Comparison of ENCODE assay signal across 9 cellular contexts in the genomic region with DNA sequence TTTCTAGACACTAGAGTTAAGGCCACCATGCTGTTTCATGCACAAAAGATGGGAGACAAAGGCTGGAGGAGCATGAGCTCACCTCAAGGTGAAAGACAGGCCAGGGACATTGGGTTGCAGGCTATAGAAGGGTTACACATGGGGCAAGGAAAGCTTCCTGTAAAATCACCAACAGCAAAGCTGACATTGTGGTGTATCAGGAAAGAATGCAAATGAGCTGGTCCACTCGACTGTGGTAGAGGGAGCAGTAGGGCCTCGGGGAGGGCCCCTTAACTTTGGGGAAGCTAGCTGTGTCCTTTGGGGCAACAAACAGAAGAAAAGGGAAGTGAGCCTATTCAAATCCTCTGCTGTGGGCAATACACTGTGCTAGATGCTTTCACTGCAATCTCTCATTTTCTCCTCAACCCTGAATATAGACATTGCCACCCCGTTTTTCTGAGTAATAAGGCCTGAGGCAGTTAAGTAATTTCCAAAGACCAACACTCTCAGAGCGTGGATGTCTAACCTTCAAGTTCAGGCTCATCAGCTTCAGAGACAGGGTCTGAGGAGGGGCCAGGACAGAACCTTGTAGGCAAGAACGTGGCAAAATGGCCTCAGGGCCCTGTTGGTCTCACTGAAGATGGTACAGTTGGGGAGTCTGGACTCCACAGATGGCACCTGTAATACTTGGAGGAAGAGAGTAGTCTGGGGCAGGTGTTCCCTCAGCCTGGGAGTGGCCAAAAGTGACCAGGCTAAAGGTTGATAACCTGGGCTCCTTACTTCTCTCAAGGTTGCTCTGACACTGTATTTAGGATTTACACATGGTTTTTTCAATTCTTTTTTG. TPM values are rescaled to one million over a fixed set of nuclear protein-coding genes. Genes with fewer than 3 reads are reported as not detected.
A peak's percentile ranks its signal among the peaks of the same experiment; 100 is the strongest.
DNase-seq lines count a peak whose midpoint lies in the region; ATAC-seq and TF ChIP-seq lines count a peak whose summit lies in the region.
"Had no signal": no experiment of that assay in that cellular context is flagged by ENCODE, and none has a peak within 500 bp of the region (broad histone marks: within the 10 kb centered on the region; RNA-seq: fewer than 3 reads in every experiment).

No MANE protein-coding gene starts in this region.

- H3K4me3 ChIP-seq in GM12864 (ENCODE audit: low read depth, low read length) (no peak overlapping the region), vagina (no peak overlapping the region), GM23248 (no peak overlapping the region)
- H3K4me3 ChIP-seq: body of pancreas had no signal

- H2AFZ ChIP-seq in GM23248, result no peak overlapping the region

- H3K79me2 ChIP-seq in GM23248 (ENCODE audit: insufficient read depth), result no peaks in the 10 kb centered on the region

- H3K4me2 ChIP-seq in GM23248 (ENCODE audit: unreplicated experiment), result no peak overlapping the region

- peak overlapping the region; percentile 79 for H3K27ac Mint-ChIP-seq in activated T-helper 2 cell treated with anti-CD3 and anti-CD28 coated beads, Interferon-gamma antibody, Interleukin-2, Interleukin-4, amounts not matched to agents 10 μg/mL and 5 μg/mL and 100 μg/mL, durations not matched to agents 14 hours and 24 hours and 36 hours

- H3K4me1 ChIP-seq in vagina (peaks cover 4% of the 10 kb centered on the region), GM23248 (ENCODE audit: insufficient read depth) (peaks cover 15% of the 10 kb centered on the region)
- H3K4me1 ChIP-seq: body of pancreas had no signal

- H3K27me3 ChIP-seq in vagina (no peaks in the 10 kb centered on the region), GM23248 (replicated peaks; ENCODE audit: insufficient read depth) (peaks cover 9% of the 10 kb centered on the region)
- H3K27me3 ChIP-seq: body of pancreas had no signal

- no peaks in the 10 kb centered on the region for H3K36me3 Mint-ChIP-seq in activated T-helper 2 cell treated with anti-CD3 and anti-CD28 coated beads, Interferon-gamma antibody, Interleukin-2, Interleukin-4, amounts not matched to agents 10 μg/mL and 5 μg/mL and 100 μg/mL, durations not matched to agents 14 hours and 24 hours and 36 hours (ENCODE audit: low read depth)

- H3K4me3 Mint-ChIP-seq in activated T-helper 2 cell treated with anti-CD3 and anti-CD28 coated beads, Interferon-gamma antibody, Interleukin-2, Interleukin-4, amounts not matched to agents 10 μg/mL and 5 μg/mL and 100 μg/mL, durations not matched to agents 14 hours and 24 hours and 36 hours (ENCODE audit: low read depth), result no peak overlapping the region

- H3K9me3 ChIP-seq in vagina, result no peaks in the 10 kb centered on the region
- no peaks in the 10 kb centered on the region for H3K9me3 ChIP-seq in GM23248 (ENCODE audit: low read depth)
- H3K9me3 ChIP-seq: body of pancreas had no signal

- H3K9me3 Mint-ChIP-seq in activated T-helper 2 cell treated with anti-CD3 and anti-CD28 coated beads, Interferon-gamma antibody, Interleukin-2, Interleukin-4, amounts not matched to agents 10 μg/mL and 5 μg/mL and 100 μg/mL, durations not matched to agents 14 hours and 24 hours and 36 hours, result no peaks in the 10 kb centered on the region

- no peak overlapping the region for H3K9ac ChIP-seq in GM23248

- no peaks in the 10 kb centered on the region for H4K20me1 ChIP-seq in GM23248 (ENCODE audit: insufficient read depth)

- TF ChIP-seq CTCF in GM12864 (IDR thresholded peaks at IDR 0.05; ENCODE audit: low read depth, low read length, missing control alignments) (no peak), vagina (IDR thresholded peaks at IDR 0.05) (no peak)

- peaks cover 8% of the 10 kb centered on the region; the same call in 1 of the 2 replicates for H3F3A ChIP-seq in GM23248 (ENCODE audit: insufficient read depth)

- peak; percentile 90 for DNase-seq in GM12864 (ENCODE audit: low read depth)
- no peak for DNase-seq in activated T-helper 2 cell treated with anti-CD3 and anti-CD28 coated beads, Interferon-gamma antibody, Interleukin-2, Interleukin-4, amounts not matched to agents 10 μg/mL and 5 μg/mL and 100 μg/mL, durations not matched to agents 14 hours and 24 hours and 36 hours (ENCODE audit: low spot score)
- no peak for DNase-seq in vagina (ENCODE audit: extremely low spot score in 2 of 2)
- DNase-seq in NCI-H446 treated with DMSO at 0.1 percent for 48 hours (lab: John Stamatoyannopoulos, UW), result no peak
- no peak for DNase-seq in NCI-H2081 treated with DMSO at 0.1 percent for 48 hours (lab: John Stamatoyannopoulos, UW)
- DNase-seq in GM23248, result no peak

- peak overlapping the region; percentile 14 for H3K27ac ChIP-seq in vagina
- no peak overlapping the region for H3K27ac ChIP-seq in GM23248

- intact Hi-C loops in activated T-helper 2 cell treated with anti-CD3 and anti-CD28 coated beads, Interferon-gamma antibody, Interleukin-2, Interleukin-4, amounts not matched to agents 10 μg/mL and 5 μg/mL and 100 μg/mL, durations not matched to agents 14 hours and 24 hours and 36 hours (cut with micrococcal nuclease), result loop anchor here (1.0 to 5.0 kb wide), 4 partner anchors 12 to 72 kb away; a partner anchor contains a TSS
- intact Hi-C loops in vagina (cut with DNase I), result no loop called here

- H3K4me1 Mint-ChIP-seq in activated T-helper 2 cell treated with anti-CD3 and anti-CD28 coated beads, Interferon-gamma antibody, Interleukin-2, Interleukin-4, amounts not matched to agents 10 μg/mL and 5 μg/mL and 100 μg/mL, durations not matched to agents 14 hours and 24 hours and 36 hours (ENCODE audit: low read depth), result peaks cover 55% of the 10 kb centered on the region

- no peaks in the 10 kb centered on the region for H3K36me3 ChIP-seq in vagina
- H3K36me3 ChIP-seq in GM23248 (ENCODE audit: low read depth), result no peaks in the 10 kb centered on the region

- in situ Hi-C loops in GM23248 (cut with MboI), result no loop called here

- H3K9me2 ChIP-seq in GM23248 (ENCODE audit: insufficient read depth), result no peaks in the 10 kb centered on the region

- WGBS in GM23248 (ENCODE audit: low coverage in 1 of 2, low lambda C conversion rate in 2 of 2, missing lambda C conversion rate in 2 of 2), 2 experiments, result 86 to 87% methylated on average over 5 of the region's 5 CpGs

- ATAC-seq in GM19452 (IDR thresholded peaks at IDR 0.05; ENCODE audit: unreplicated experiment) (peak; percentile 98), HG03439 (IDR thresholded peaks at IDR 0.05; ENCODE audit: unreplicated experiment) (peak; percentile 99)
- ATAC-seq: body of pancreas had no signal

- no peak for TF ChIP-seq POLR2A in vagina (IDR thresholded peaks at IDR 0.05)

- no peaks in the 10 kb centered on the region for H3K27me3 Mint-ChIP-seq in activated T-helper 2 cell treated with anti-CD3 and anti-CD28 coated beads, Interferon-gamma antibody, Interleukin-2, Interleukin-4, amounts not matched to agents 10 μg/mL and 5 μg/mL and 100 μg/mL, durations not matched to agents 14 hours and 24 hours and 36 hours (ENCODE audit: low read depth)

RNA-seq across cellular contexts. Expression of a gene that starts 24.1 kb away (rescaled TPM):
- 0.48 and 0.52 TPM in 2 replicates for total RNA-seq in activated T-helper 2 cell treated with anti-CD3 and anti-CD28 coated beads, Interferon-gamma antibody, Interleukin-2, Interleukin-4, amounts not matched to agents 10 μg/mL and 5 μg/mL and 100 μg/mL, durations not matched to agents 14 hours and 24 hours and 36 hours
- total RNA-seq in vagina, result not detected
- not detected in 2 replicates for total RNA-seq in GM23248 (2014; rRNA removed; shearing (Covaris generic))
- not detected in 2 replicates for polyA plus RNA-seq in GM23248 (2016; fragmentation: Nextera tagmentation; extraction: Ambion mirVana)
